8 cellular contexts compared by ENCODE assay signal in genomic region chr6:45422541-45423110, GRCh38. TPM values are rescaled to one million over a fixed set of nuclear protein-coding genes. Genes with fewer than 3 reads are reported as not detected.
A peak's percentile ranks its signal among the peaks of the same experiment; 100 is the strongest.
DNase-seq lines count a peak whose midpoint lies in the region; ATAC-seq and TF ChIP-seq lines count a peak whose summit lies in the region.

No MANE protein-coding gene starts in this region.

- H3K4me2 ChIP-seq in mammary epithelial cell (ENCODE audit: insufficient read depth, low read depth, low read length) = peak overlapping the region; percentile 98

- peak overlapping the region; percentile 44 for H3K9ac ChIP-seq in mammary epithelial cell (ENCODE audit: insufficient read depth, low read length)

- no peaks in the 10 kb centered on the region for H3K36me3 ChIP-seq in mammary epithelial cell (ENCODE audit: insufficient read depth, low read length)

- H3K79me2 ChIP-seq in mammary epithelial cell (ENCODE audit: insufficient read depth, low read length) = peaks cover 6% of the 10 kb centered on the region

- H3K4me1 ChIP-seq in mammary epithelial cell (ENCODE audit: insufficient read depth, low read length) = peaks cover 27% of the 10 kb centered on the region

- DNase-seq in stimulated activated CD4-positive, alpha-beta T cell treated with anti-CD3 and anti-CD28 coated beads, Interleukin-12 subunit alpha, Interleukin-12 subunit beta, amount 100 ng/mL, for 4 hours = peak; percentile 36
- no peak for DNase-seq in stimulated activated CD4-positive, alpha-beta T cell treated with anti-CD3 and anti-CD28 coated beads, Interleukin-4, amount 100 ng/mL, for 24 hours
- DNase-seq in T-helper 2 cell (peak in 4 of 5 experiments; percentile 31 to 90 (median 64)), mammary epithelial cell (peak; percentile 57), putamen (ENCODE audit: low spot score) (no peak)
- DNase-seq in stimulated activated CD4-positive, alpha-beta T cell treated with anti-CD3 and anti-CD28 coated beads, TNF-alpha, amount 100 ng/mL, for 24 hours (ENCODE audit: low read depth in 3 of 3) = peak in 2 of 3 experiments; percentile 28 to 55

- H3K27ac ChIP-seq in mammary epithelial cell (ENCODE audit: insufficient read depth, low read depth, low read length) (peak overlapping the region; percentile 17), layer of hippocampus (ENCODE audit: low read depth, low read length) (peak overlapping the region; percentile 73)

- peak overlapping the region; percentile 68 to 91 (median 88) for H3K4me3 ChIP-seq in mammary epithelial cell (replicated peaks in 1 of 3; ENCODE audit: insufficient read depth in 1 of 3, low read depth in 2 of 3, low read length in 3 of 3)

- WGBS in mammary epithelial cell (ENCODE audit: low coverage, missing lambda C conversion rate) = no CpG with 5 or more reads among the region's 55 CpGs

- in situ Hi-C loops in mammary epithelial cell (cut with MboI; ENCODE audit: low sequenced_read_pairs in 2 of 2) = loop anchor here (5.0 to 10.0 kb wide), 6 partner anchors 182 to 948 kb away; no protein-coding TSS in a partner anchor

- TF ChIP-seq CTCF in mammary epithelial cell (conservative IDR thresholded peaks at IDR 0.05 in 1 of 2, IDR thresholded peaks at IDR 0.05 in 1 of 2; ENCODE audit: extremely low read depth in 1 of 2, insufficient read depth in 1 of 2, low read depth in 1 of 2, low read length in 2 of 2) = no peak

- BruUV-seq in mammary epithelial cell (replicated peaks; lab: Mats Ljungman, UMichigan) = no TSS peak

- peak overlapping the region; percentile 100 for H2AFZ ChIP-seq in mammary epithelial cell (ENCODE audit: low read depth, low read length)

- CTCF ChIA-PET in mammary epithelial cell (lab: Charles Lee; ENCODE audit: low non-redundant PET) = interaction anchor here (0.8 kb wide), 1 partner anchor 292 kb away, joined by 4 read pairs; no protein-coding TSS in a partner anchor

- H3K9me3 ChIP-seq in mammary epithelial cell (replicated peaks; ENCODE audit: insufficient read depth, low read length) = no peaks in the 10 kb centered on the region

- intact Hi-C loops in mammary epithelial cell (cut with micrococcal nuclease) = loop anchor here (1.0 to 10.0 kb wide), 3 partner anchors 132 to 415 kb away; no protein-coding TSS in a partner anchor

- no peaks in the 10 kb centered on the region for H4K20me1 ChIP-seq in mammary epithelial cell (ENCODE audit: insufficient read depth, low read length)

- no peak for ATAC-seq in HG03139 (IDR thresholded peaks at IDR 0.05; ENCODE audit: unreplicated experiment)

- dilution Hi-C loops in mammary epithelial cell (cut with HindIII; ENCODE audit: low sequenced_read_pairs) = no loop called here

- no peaks in the 10 kb centered on the region for H3K27me3 ChIP-seq in mammary epithelial cell (ENCODE audit: insufficient read depth, low read length)
- peaks cover 4% of the 10 kb centered on the region for H3K27me3 ChIP-seq in layer of hippocampus (ENCODE audit: control insufficient read depth, insufficient read depth, low read length)

RNA-seq across cellular contexts. Expression of gene SUPT3H, which starts 44.9 kb away (rescaled TPM):
- 1 to 10 TPM; 7.3 to 8.3 TPM for total RNA-seq in mammary epithelial cell
- polyA plus RNA-seq in mammary epithelial cell = 6.1 TPM
- not detected for polyA minus RNA-seq in mammary epithelial cell

Comparison
In these comparisons a context has a peak if more than half of its experiments do, and no peak if none do; other contexts are left out.
1. DNase-seq: peak in stimulated activated CD4-positive, alpha-beta T cell treated with anti-CD3 and anti-CD28 coated beads, Interleukin-12 subunit alpha, Interleukin-12 subunit beta, amount 100 ng/mL, for 4 hours (single experiment), T-helper 2 cell (4 of 5), mammary epithelial cell (single experiment) and stimulated activated CD4-positive, alpha-beta T cell treated with anti-CD3 and anti-CD28 coated beads, TNF-alpha, amount 100 ng/mL, for 24 hours (2 of 3); none in stimulated activated CD4-positive, alpha-beta T cell treated with anti-CD3 and anti-CD28 coated beads, Interleukin-4, amount 100 ng/mL, for 24 hours (single experiment) and putamen (single experiment).